Comparison of ENCODE assay signal across 30 cellular contexts in the genomic region with DNA sequence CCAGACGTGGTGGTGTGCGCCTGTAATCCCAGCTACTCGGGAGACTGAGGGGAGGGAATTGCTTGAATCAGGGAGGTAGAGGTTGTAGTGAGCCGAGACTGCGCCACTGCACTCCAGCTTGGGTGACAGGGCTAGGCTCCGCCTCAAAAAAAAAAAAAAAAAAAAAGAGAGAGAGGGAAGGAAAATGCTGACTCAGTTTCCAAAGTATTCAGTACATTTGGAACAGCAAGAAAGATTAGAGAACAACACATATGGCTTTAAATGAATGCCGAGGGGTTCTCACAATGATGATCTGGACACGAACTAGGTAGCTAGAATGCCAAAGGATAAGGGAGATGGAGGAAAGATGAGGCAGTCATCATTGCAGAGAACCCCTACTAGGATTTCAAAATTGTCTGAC.
"Had no signal": no experiment of that assay in that cellular context is flagged by ENCODE, and none has a peak within 500 bp of the region (broad histone marks: within the 10 kb centered on the region; RNA-seq: fewer than 3 reads in every experiment).

No MANE protein-coding gene starts in this region.

- H3K4me1 Mint-ChIP-seq: immature natural killer cell; naive B cell; natural killer cell; nephron progenitor cell; stimulated activated naive B cell treated with anti-CD40 and anti-IgM and Interleukin-4, amounts not matched to agents 10 μg/mL and 1 μg/mL and 100 μg/mL, for 72 hours had no signal

- H3K9ac ChIP-seq: neural progenitor cell, parathyroid adenoma had no signal

- H2AFZ ChIP-seq: neural progenitor cell, parathyroid adenoma had no signal

- H3K27me3 Mint-ChIP-seq: progenitor cell of endocrine pancreas; stimulated activated naive B cell treated with anti-CD40 and anti-IgM and Interleukin-4, amounts not matched to agents 10 μg/mL and 1 μg/mL and 100 μg/mL, for 72 hours had no signal

- H3K4me3 Mint-ChIP-seq: immature natural killer cell; mesothelial cell of epicardium; natural killer cell; nephron progenitor cell; neural progenitor cell; stimulated activated naive B cell treated with anti-CD40 and anti-IgM and Interleukin-4, amounts not matched to agents 10 μg/mL and 1 μg/mL and 100 μg/mL, for 72 hours had no signal

- H3K27ac ChIP-seq: heart left ventricle, left lung, lower lobe of right lung, neural progenitor cell, neutrophil, parathyroid adenoma, right atrium auricular region, skin epidermis, stomach, testis, thyroid gland, transverse colon, upper lobe of left lung had no signal

- H3K4me3 ChIP-seq: heart left ventricle, left lung, lower lobe of right lung, neural progenitor cell, right atrium auricular region, skin epidermis, stomach, testis, thyroid gland, transverse colon, upper lobe of left lung had no signal

- H3K36me3 ChIP-seq: heart left ventricle, left lung, lower lobe of right lung, neural progenitor cell, neutrophil, right atrium auricular region, stomach, thyroid gland, transverse colon, upper lobe of left lung had no signal

- FAIRE-seq: islet of Langerhans, kidney had no signal

- H3K9me3 Mint-ChIP-seq: mesothelial cell of epicardium; naive B cell; nephron progenitor cell; neural progenitor cell; stimulated activated naive B cell treated with anti-CD40 and anti-IgM and Interleukin-4, amounts not matched to agents 10 μg/mL and 1 μg/mL and 100 μg/mL, for 72 hours had no signal

- H3K36me3 Mint-ChIP-seq: immature natural killer cell; mesothelial cell of epicardium; naive B cell; natural killer cell; neural progenitor cell; stimulated activated naive B cell treated with anti-CD40 and anti-IgM and Interleukin-4, amounts not matched to agents 10 μg/mL and 1 μg/mL and 100 μg/mL, for 72 hours had no signal

- H3K27ac Mint-ChIP-seq: immature natural killer cell; mesothelial cell of epicardium; naive B cell; natural killer cell; nephron progenitor cell; neural progenitor cell; progenitor cell of endocrine pancreas; stimulated activated naive B cell treated with anti-CD40 and anti-IgM and Interleukin-4, amounts not matched to agents 10 μg/mL and 1 μg/mL and 100 μg/mL, for 72 hours had no signal

- DNase-seq: heart left ventricle; hypothalamus; immature natural killer cell; kidney; left colon; left lung; lower lobe of right lung; mammary epithelial cell; mesendoderm; naive B cell; natural killer cell; nephron progenitor cell; occipital lobe; stimulated activated CD4-positive, alpha-beta T cell treated with anti-CD3 and anti-CD28 coated beads, Interleukin-2, amount 100 ng/mL, for 48 hours; stimulated activated naive B cell treated with anti-CD40 and anti-IgM and Interleukin-4, amounts not matched to agents 10 μg/mL and 1 μg/mL and 100 μg/mL, for 72 hours; stimulated activated naive CD8-positive, alpha-beta T cell treated with anti-CD3 and anti-CD28 coated beads, Interleukin-15, Interleukin-2, amounts not matched to agents 100 U/mL and 50 U/mL, for 24 hours; stomach; testis; thyroid gland; transverse colon; upper lobe of left lung had no signal

- ATAC-seq: heart left ventricle; left colon; left lung; lower lobe of right lung; natural killer cell; sciatic nerve; stimulated activated naive B cell treated with anti-CD40 and anti-IgM and Interleukin-4, amounts not matched to agents 10 μg/mL and 1 μg/mL and 100 μg/mL, for 72 hours; stimulated activated naive CD8-positive, alpha-beta T cell treated with anti-CD3 and anti-CD28 coated beads, Interleukin-15, Interleukin-2, amounts not matched to agents 100 U/mL and 50 U/mL, for 24 hours had no signal

- H3K9me3 ChIP-seq: heart left ventricle, left lung, lower lobe of right lung, neutrophil, right atrium auricular region, stomach, testis, thyroid gland, transverse colon, upper lobe of left lung had no signal

- H3K4me2 ChIP-seq: neural progenitor cell had no signal

- H3K4me1 ChIP-seq: left lung, lower lobe of right lung, neural progenitor cell, right atrium auricular region, testis, thyroid gland, transverse colon, upper lobe of left lung had no signal

- H3K79me2 ChIP-seq: parathyroid adenoma had no signal

- H3K27me3 ChIP-seq: heart left ventricle, left lung, neural progenitor cell, right atrium auricular region, stomach, testis, thyroid gland, transverse colon, upper lobe of left lung had no signal
